Comparison of ENCODE assay signal across 18 cellular contexts in the genomic region with DNA sequence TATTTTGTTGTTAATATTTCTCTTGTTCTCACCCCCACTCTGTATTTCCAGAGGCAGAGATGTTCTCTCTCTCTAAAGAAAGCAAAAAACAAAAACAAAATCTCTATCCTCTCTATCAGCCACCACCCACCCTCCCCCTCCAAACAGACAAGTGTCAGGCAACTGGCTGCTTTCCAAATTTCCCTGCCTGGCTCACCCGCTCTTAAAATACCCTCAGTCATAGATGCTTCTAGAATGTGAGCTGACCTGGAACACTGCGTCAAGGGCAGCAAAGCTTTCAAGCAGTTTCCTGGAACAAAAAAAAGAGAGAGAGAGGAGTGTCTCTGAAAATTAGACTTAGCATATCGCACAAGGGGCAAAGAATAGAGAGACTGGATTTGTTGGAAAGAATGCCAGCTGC.
DNase-seq lines count a peak whose midpoint lies in the region; ATAC-seq lines count a peak whose summit lies in the region.
"Had no signal": no experiment of that assay in that cellular context is flagged by ENCODE, and none has a peak within 500 bp of the region (broad histone marks: within the 10 kb centered on the region; RNA-seq: fewer than 3 reads in every experiment).

No MANE protein-coding gene starts in this region.

- peak overlapping the region; percentile 83 for H3K27ac ChIP-seq in right cardiac atrium (ENCODE audit: low read length)
- H3K27ac ChIP-seq: SJSA1, upper lobe of left lung had no signal

- H3K4me1 ChIP-seq in right cardiac atrium (ENCODE audit: control insufficient read depth, insufficient read depth, low read length): no peaks in the 10 kb centered on the region
- H3K4me1 ChIP-seq: SJSA1, upper lobe of left lung had no signal

- peaks cover 15% of the 10 kb centered on the region for H3K27me3 Mint-ChIP-seq in activated T-cell treated with anti-CD3 and anti-CD28 coated beads, Interleukin-2, amount 50 U/mL, for 4 hours (ENCODE audit: low read depth)
- H3K27me3 Mint-ChIP-seq: CD4-positive, CD25-positive, alpha-beta regulatory T cell had no signal

- no peak overlapping the region for H3K4me3 Mint-ChIP-seq in activated T-cell treated with anti-CD3 and anti-CD28 coated beads, Interleukin-2, amount 50 U/mL, for 4 hours
- H3K4me3 Mint-ChIP-seq: activated CD8-positive, alpha-beta T cell treated with anti-CD3 and anti-CD28 coated beads for 36 hours; activated T-helper 17 cell treated with anti-CD3 and anti-CD28 coated beads, Interleukin-2, amount 50 U/mL, for 72 hours; CD4-positive, CD25-positive, alpha-beta regulatory T cell; naive thymus-derived CD4-positive, alpha-beta T cell had no signal

- no peaks in the 10 kb centered on the region for H3K4me1 Mint-ChIP-seq in activated T-cell treated with anti-CD3 and anti-CD28 coated beads, Interleukin-2, amount 50 U/mL, for 4 hours (ENCODE audit: low read depth)
- H3K4me1 Mint-ChIP-seq: activated T-helper 17 cell treated with anti-CD3 and anti-CD28 coated beads, Interleukin-2, amount 50 U/mL, for 72 hours; CD4-positive, CD25-positive, alpha-beta regulatory T cell; naive thymus-derived CD4-positive, alpha-beta T cell had no signal

- WGBS in right cardiac atrium: 29% methylated on average over 3 of the region's 3 CpGs

- ATAC-seq in right cardiac atrium (peak; percentile 58 to 77), GM19324 (IDR thresholded peaks at IDR 0.05; ENCODE audit: low FRiP score, unreplicated experiment) (no peak)
- no peak for ATAC-seq in activated T-cell treated with anti-CD3 and anti-CD28 coated beads, Interleukin-2, amount 50 U/mL, for 4 hours
- ATAC-seq: activated CD8-positive, alpha-beta T cell treated with anti-CD3 and anti-CD28 coated beads for 36 hours; activated T-helper 17 cell treated with anti-CD3 and anti-CD28 coated beads, Interleukin-2, amount 50 U/mL, for 72 hours; naive thymus-derived CD4-positive, alpha-beta T cell had no signal

- H3K27me3 ChIP-seq in right cardiac atrium (ENCODE audit: control insufficient read depth, insufficient read depth): no peaks in the 10 kb centered on the region
- H3K27me3 ChIP-seq: SJSA1, upper lobe of left lung had no signal

- no peaks in the 10 kb centered on the region for H3K9me3 ChIP-seq in right cardiac atrium (ENCODE audit: control insufficient read depth, low read length)
- H3K9me3 ChIP-seq: SJSA1, upper lobe of left lung had no signal

- peak in 2 of 3 experiments; percentile 41 to 77 for DNase-seq in NCI-H1417 (lab: John Stamatoyannopoulos, UW)
- DNase-seq in NCI-H1417 treated with DMSO at 0.1 percent for 48 hours (lab: John Stamatoyannopoulos, UW): no peak
- DNase-seq in NCI-H2227 treated with DMSO at 0.1 percent for 48 hours (lab: John Stamatoyannopoulos, UW): peak; percentile 61
- peak in 1 of 3 donors; percentile 32 for DNase-seq in right cardiac atrium
- DNase-seq in renal cortical epithelial cell (ENCODE audit: low read depth): peak; percentile 66
- no peak for DNase-seq in stimulated activated CD4-positive, alpha-beta T cell treated with anti-CD3 and anti-CD28 coated beads, Interleukin-15, amount 100 ng/mL, for 24 hours
- no peak for DNase-seq in activated T-cell treated with anti-CD3 and anti-CD28 coated beads, Interleukin-2, amount 50 U/mL, for 4 hours
- DNase-seq: 8988T; activated CD8-positive, alpha-beta T cell treated with anti-CD3 and anti-CD28 coated beads for 36 hours; CD4-positive, CD25-positive, alpha-beta regulatory T cell; erythroblast; naive thymus-derived CD4-positive, alpha-beta T cell; retina; stimulated activated CD4-positive, alpha-beta T cell treated with anti-CD3 and anti-CD28 coated beads, Interleukin-4, amount 100 ng/mL, for 24 hours; upper lobe of left lung had no signal

- intact Hi-C loops in right cardiac atrium (cut with DNase I): no loop called here

- H3K9me3 Mint-ChIP-seq in activated T-cell treated with anti-CD3 and anti-CD28 coated beads, Interleukin-2, amount 50 U/mL, for 4 hours: no peaks in the 10 kb centered on the region
- H3K9me3 Mint-ChIP-seq: activated CD8-positive, alpha-beta T cell treated with anti-CD3 and anti-CD28 coated beads for 36 hours; activated T-helper 17 cell treated with anti-CD3 and anti-CD28 coated beads, Interleukin-2, amount 50 U/mL, for 72 hours; CD4-positive, CD25-positive, alpha-beta regulatory T cell; naive thymus-derived CD4-positive, alpha-beta T cell had no signal

- no peaks in the 10 kb centered on the region for H3K36me3 Mint-ChIP-seq in activated T-cell treated with anti-CD3 and anti-CD28 coated beads, Interleukin-2, amount 50 U/mL, for 4 hours (ENCODE audit: insufficient read depth)
- H3K36me3 Mint-ChIP-seq: CD4-positive, CD25-positive, alpha-beta regulatory T cell; naive thymus-derived CD4-positive, alpha-beta T cell had no signal

- no peak overlapping the region for H3K4me3 ChIP-seq in right cardiac atrium (ENCODE audit: low read length)
- H3K4me3 ChIP-seq: SJSA1, upper lobe of left lung had no signal

Comparison
In these comparisons a context has a peak if more than half of its experiments do, and no peak if none do; other contexts are left out.
1. DNase-seq: peak in NCI-H1417 (2 of 3), NCI-H2227 treated with DMSO at 0.1 percent for 48 hours (single experiment) and renal cortical epithelial cell (single experiment); none in NCI-H1417 treated with DMSO at 0.1 percent for 48 hours (single experiment), stimulated activated CD4-positive, alpha-beta T cell treated with anti-CD3 and anti-CD28 coated beads, Interleukin-15, amount 100 ng/mL, for 24 hours (single experiment) and activated T-cell treated with anti-CD3 and anti-CD28 coated beads, Interleukin-2, amount 50 U/mL, for 4 hours (single experiment).
2. ATAC-seq: peak in right cardiac atrium (2 of 2); none in activated T-cell treated with anti-CD3 and anti-CD28 coated beads, Interleukin-2, amount 50 U/mL, for 4 hours (0 of 2) and GM19324 (single experiment).